ENCODE assay signal across 14 cellular contexts in genomic region chr11:46505741-46506485, GRCh38.
DNase-seq lines count a peak whose midpoint lies in the region; ATAC-seq, FAIRE-seq and TF ChIP-seq lines count a peak whose summit lies in the region.
"Had no signal": no experiment of that assay in that cellular context is flagged by ENCODE, and none has a peak within 500 bp of the region (broad histone marks: within the 10 kb centered on the region; RNA-seq: fewer than 3 reads in every experiment).

No MANE protein-coding gene starts in this region.

- H3K36me3 Mint-ChIP-seq in activated CD8-positive, alpha-beta memory T cell treated with anti-CD3 and anti-CD28 coated beads, Interleukin-2, amount 10 ng/mL, durations not matched to agents 7 days and 5 days: peaks cover 24% of the 10 kb centered on the region
- peaks cover 26% of the 10 kb centered on the region for H3K36me3 Mint-ChIP-seq in activated T-helper 1 cell treated with anti-CD3 and anti-CD28 coated beads, Interleukin-12 subunit alpha, Interleukin-12 subunit beta, Interleukin-2, Interleukin-4 antibody, amounts not matched to agents 30 ng/mL and 10 ng/mL and 1 ng/mL, durations not matched to agents 14 hours and 24 hours and 36 hours (ENCODE audit: low read depth)

- CTCF ChIA-PET in activated CD8-positive, alpha-beta memory T cell treated with anti-CD3 and anti-CD28 coated beads, Interleukin-2, amount 10 ng/mL, durations not matched to agents 7 days and 5 days (lab: Charles Lee): interaction anchor here (1.0 to 1.3 kb wide), 2 partner anchors 16 to 23 kb away, joined by 3 to 5 read pairs; no protein-coding TSS in a partner anchor

- TF ChIP-seq CTCF in omental fat pad (IDR thresholded peaks at IDR 0.05): no peak

- H3K4me3 Mint-ChIP-seq in activated CD8-positive, alpha-beta memory T cell treated with anti-CD3 and anti-CD28 coated beads, Interleukin-2, amount 10 ng/mL, durations not matched to agents 7 days and 5 days: no peak overlapping the region
- no peak overlapping the region for H3K4me3 Mint-ChIP-seq in activated T-helper 1 cell treated with anti-CD3 and anti-CD28 coated beads, Interleukin-12 subunit alpha, Interleukin-12 subunit beta, Interleukin-2, Interleukin-4 antibody, amounts not matched to agents 30 ng/mL and 10 ng/mL and 1 ng/mL, durations not matched to agents 14 hours and 24 hours and 36 hours
- H3K4me3 Mint-ChIP-seq: CD4-positive, alpha-beta T cell had no signal

- peaks cover 7 to 13% of the 10 kb centered on the region in 2 donors for H3K36me3 ChIP-seq in small intestine (ENCODE audit: control insufficient read depth in 2 of 2, insufficient read depth in 2 of 2, low read length in 2 of 2)

- H3K4me1 Mint-ChIP-seq in activated CD8-positive, alpha-beta memory T cell treated with anti-CD3 and anti-CD28 coated beads, Interleukin-2, amount 10 ng/mL, durations not matched to agents 7 days and 5 days: peaks cover 27% of the 10 kb centered on the region
- H3K4me1 Mint-ChIP-seq in activated T-helper 1 cell treated with anti-CD3 and anti-CD28 coated beads, Interleukin-12 subunit alpha, Interleukin-12 subunit beta, Interleukin-2, Interleukin-4 antibody, amounts not matched to agents 30 ng/mL and 10 ng/mL and 1 ng/mL, durations not matched to agents 14 hours and 24 hours and 36 hours (ENCODE audit: low read depth): peaks cover 25% of the 10 kb centered on the region

- no peaks in the 10 kb centered on the region for H3K9me3 Mint-ChIP-seq in activated CD8-positive, alpha-beta memory T cell treated with anti-CD3 and anti-CD28 coated beads, Interleukin-2, amount 10 ng/mL, durations not matched to agents 7 days and 5 days (ENCODE audit: low read depth)
- H3K9me3 Mint-ChIP-seq in activated T-helper 1 cell treated with anti-CD3 and anti-CD28 coated beads, Interleukin-12 subunit alpha, Interleukin-12 subunit beta, Interleukin-2, Interleukin-4 antibody, amounts not matched to agents 30 ng/mL and 10 ng/mL and 1 ng/mL, durations not matched to agents 14 hours and 24 hours and 36 hours: no peaks in the 10 kb centered on the region
- H3K9me3 Mint-ChIP-seq: CD4-positive, alpha-beta T cell had no signal

- DNase-seq in activated CD8-positive, alpha-beta memory T cell treated with anti-CD3 and anti-CD28 coated beads, Interleukin-2, amount 10 ng/mL, durations not matched to agents 7 days and 5 days: no peak
- no peak for DNase-seq in activated CD8-positive, alpha-beta memory T cell treated with anti-CD3 and anti-CD28 coated beads, Interleukin-2, amount 50 U/mL, for 4 hours
- no peak for DNase-seq in activated T-helper 1 cell treated with anti-CD3 and anti-CD28 coated beads, Interleukin-12 subunit alpha, Interleukin-12 subunit beta, Interleukin-2, Interleukin-4 antibody, amounts not matched to agents 30 ng/mL and 10 ng/mL and 1 ng/mL, durations not matched to agents 14 hours and 24 hours and 36 hours (ENCODE audit: low spot score)
- DNase-seq in Right ventricle myocardium superior (peak; percentile 40), small intestine (peak; percentile 51), omental fat pad (ENCODE audit: low spot score) (no peak)
- DNase-seq in activated CD4-positive, alpha-beta T cell treated with anti-CD3 and anti-CD28 coated beads, Interleukin-2, amount 50 U/mL, for 48 hours: no peak
- DNase-seq: activated CD8-positive, alpha-beta memory T cell treated with anti-CD3 and anti-CD28 coated beads, Interleukin-2, amount 50 U/mL, for 48 hours; amniotic stem cell; CD4-positive, alpha-beta T cell; NCI-H1694 had no signal

- H3K9me3 ChIP-seq in small intestine (ENCODE audit: control insufficient read depth, low read depth): no peaks in the 10 kb centered on the region

- no peak for FAIRE-seq in small intestine (lab: Jason Lieb, UNC)

- no peak for ATAC-seq in activated CD8-positive, alpha-beta memory T cell treated with anti-CD3 and anti-CD28 coated beads, Interleukin-2, amount 10 ng/mL, durations not matched to agents 7 days and 5 days
- ATAC-seq in Right ventricle myocardium superior (ENCODE audit: poor library complexity): peak; percentile 91
- ATAC-seq in HG03432 (IDR thresholded peaks at IDR 0.05; ENCODE audit: unreplicated experiment): no peak
- ATAC-seq in omental fat pad (ENCODE audit: low FRiP score): no peak
- ATAC-seq: esophagus mucosa had no signal

- WGBS in small intestine, 3 donors: 38 to 66% (median 53%) methylated on average over 6 of the region's 6 CpGs

- H3K27me3 Mint-ChIP-seq in activated CD8-positive, alpha-beta memory T cell treated with anti-CD3 and anti-CD28 coated beads, Interleukin-2, amount 10 ng/mL, durations not matched to agents 7 days and 5 days: no peaks in the 10 kb centered on the region
- no peaks in the 10 kb centered on the region for H3K27me3 Mint-ChIP-seq in activated T-helper 1 cell treated with anti-CD3 and anti-CD28 coated beads, Interleukin-12 subunit alpha, Interleukin-12 subunit beta, Interleukin-2, Interleukin-4 antibody, amounts not matched to agents 30 ng/mL and 10 ng/mL and 1 ng/mL, durations not matched to agents 14 hours and 24 hours and 36 hours (ENCODE audit: insufficient read depth)
- H3K27me3 Mint-ChIP-seq: CD4-positive, alpha-beta T cell had no signal

- no peak overlapping the region for H3K4me3 ChIP-seq in small intestine (ENCODE audit: low read depth in 1 of 2, low read length in 2 of 2)

- H3K27ac Mint-ChIP-seq in activated CD8-positive, alpha-beta memory T cell treated with anti-CD3 and anti-CD28 coated beads, Interleukin-2, amount 10 ng/mL, durations not matched to agents 7 days and 5 days: peak overlapping the region; percentile 48
- peak overlapping the region; percentile 78 for H3K27ac Mint-ChIP-seq in activated T-helper 1 cell treated with anti-CD3 and anti-CD28 coated beads, Interleukin-12 subunit alpha, Interleukin-12 subunit beta, Interleukin-2, Interleukin-4 antibody, amounts not matched to agents 30 ng/mL and 10 ng/mL and 1 ng/mL, durations not matched to agents 14 hours and 24 hours and 36 hours
- H3K27ac Mint-ChIP-seq: CD4-positive, alpha-beta T cell had no signal

- intact Hi-C loops in activated T-helper 1 cell treated with anti-CD3 and anti-CD28 coated beads, Interleukin-12 subunit alpha, Interleukin-12 subunit beta, Interleukin-2, Interleukin-4 antibody, amounts not matched to agents 30 ng/mL and 10 ng/mL and 1 ng/mL, durations not matched to agents 14 hours and 24 hours and 36 hours (cut with micrococcal nuclease): no loop called here
- intact Hi-C loops in Right ventricle myocardium superior (cut with DNase I): no loop called here

- H3K27me3 ChIP-seq in small intestine (ENCODE audit: control insufficient read depth in 2 of 2, insufficient read depth in 2 of 2, low read length in 2 of 2): no peaks in the 10 kb centered on the region

- H3K27ac ChIP-seq in small intestine (ENCODE audit: low read depth in 1 of 2, low read length in 1 of 2): peak overlapping the region; percentile 50 to 70
- H3K27ac ChIP-seq: VCaP had no signal

- H3K4me1 ChIP-seq in small intestine (ENCODE audit: control insufficient read depth in 2 of 2, insufficient read depth in 1 of 2, low read depth in 1 of 2, low read length in 1 of 2): no peaks in the 10 kb centered on the region

Comparison
In these comparisons a context has a peak if more than half of its experiments do, and no peak if none do; other contexts are left out.
1. DNase-seq: peak in Right ventricle myocardium superior (single experiment) and small intestine (single experiment); none in activated CD8-positive, alpha-beta memory T cell treated with anti-CD3 and anti-CD28 coated beads, Interleukin-2, amount 10 ng/mL, durations not matched to agents 7 days and 5 days (single experiment), activated CD8-positive, alpha-beta memory T cell treated with anti-CD3 and anti-CD28 coated beads, Interleukin-2, amount 50 U/mL, for 4 hours (single experiment), activated T-helper 1 cell treated with anti-CD3 and anti-CD28 coated beads, Interleukin-12 subunit alpha, Interleukin-12 subunit beta, Interleukin-2, Interleukin-4 antibody, amounts not matched to agents 30 ng/mL and 10 ng/mL and 1 ng/mL, durations not matched to agents 14 hours and 24 hours and 36 hours (single experiment), activated CD4-positive, alpha-beta T cell treated with anti-CD3 and anti-CD28 coated beads, Interleukin-2, amount 50 U/mL, for 48 hours (0 of 2) and omental fat pad (single experiment).